ENCODE assay signal across 32 cellular contexts in genomic region chr15:75790631-75791336, GRCh38.
"Had no signal": no experiment of that assay in that cellular context is flagged by ENCODE, and none has a peak within 500 bp of the region (broad histone marks: within the 10 kb centered on the region; RNA-seq: fewer than 3 reads in every experiment).

No MANE protein-coding gene starts in this region.

- H3K4me3 Mint-ChIP-seq: activated B cell treated with CpG ODN at 0.5 μM for 24 hours; activated CD4-positive, alpha-beta T cell treated with anti-CD3 and anti-CD28 coated beads, Interleukin-2, amount 10 ng/mL, durations not matched to agents 24 days and 14 days; activated CD8-positive, alpha-beta T cell treated with anti-CD3 and anti-CD28 coated beads for 36 hours; activated naive CD4-positive, alpha-beta T cell treated with anti-CD3 and anti-CD28 coated beads for 36 hours; activated T-helper 1 cell treated with anti-CD3 and anti-CD28 coated beads, Interleukin-12 subunit alpha, Interleukin-12 subunit beta, Interleukin-2, Interleukin-4 antibody, amounts not matched to agents 30 ng/mL and 10 ng/mL and 1 ng/mL, durations not matched to agents 14 hours and 24 hours and 36 hours; IgD-negative memory B cell had no signal

- H3K4me3 ChIP-seq: adrenal gland, body of pancreas, breast epithelium, MG63 had no signal

- DNase-seq: activated B cell treated with CpG ODN at 0.5 μM for 24 hours; activated CD4-positive, alpha-beta T cell treated with anti-CD3 and anti-CD28 coated beads, Interleukin-2, amount 10 ng/mL, durations not matched to agents 24 days and 14 days; activated CD4-positive, alpha-beta T cell treated with anti-CD3 and anti-CD28 coated beads, Interleukin-2, amount 50 U/mL, for 4 hours; activated CD8-positive, alpha-beta T cell treated with anti-CD3 and anti-CD28 coated beads for 36 hours; activated gamma-delta T cell treated with Interleukin-2 at 50 U/mL for 16 hours; activated naive CD4-positive, alpha-beta T cell treated with anti-CD3 and anti-CD28 coated beads for 36 hours; activated T-cell treated with anti-CD3 and anti-CD28 coated beads, Interleukin-2, amount 50 U/mL, for 1 hour; body of pancreas; Karpas-422; KBM-7; MG63; NCI-H1048; NCI-H1105 treated with DMSO at 0.1 percent for 48 hours; NCI-H1436; NCI-H1694; NCI-H1930; NCI-H2171; NCI-H510A; NCI-H526; NCI-H748 treated with DMSO at 0.1 percent for 48 hours; NK-92 treated with Interleukin-12 subunit alpha and Interleukin-12 subunit beta, amount 100 ng/mL, for 24 hours; Right ventricle myocardium superior; SW 1271; T-helper 1 cell; T-helper 2 cell; T-helper 9 cell had no signal

- H3K9me3 Mint-ChIP-seq: activated B cell treated with CpG ODN at 0.5 μM for 24 hours; activated CD4-positive, alpha-beta T cell treated with anti-CD3 and anti-CD28 coated beads, Interleukin-2, amount 10 ng/mL, durations not matched to agents 24 days and 14 days; activated CD8-positive, alpha-beta T cell treated with anti-CD3 and anti-CD28 coated beads for 36 hours; activated naive CD4-positive, alpha-beta T cell treated with anti-CD3 and anti-CD28 coated beads for 36 hours; activated naive CD4-positive, alpha-beta T cell treated with anti-CD3 and anti-CD28 coated beads, Interleukin-2, amount 50 U/mL, for 72 hours; activated T-helper 1 cell treated with anti-CD3 and anti-CD28 coated beads, Interleukin-12 subunit alpha, Interleukin-12 subunit beta, Interleukin-2, Interleukin-4 antibody, amounts not matched to agents 30 ng/mL and 10 ng/mL and 1 ng/mL, durations not matched to agents 14 hours and 24 hours and 36 hours; IgD-negative memory B cell had no signal

- H3K36me3 Mint-ChIP-seq: activated naive CD4-positive, alpha-beta T cell treated with anti-CD3 and anti-CD28 coated beads, Interleukin-2, amount 50 U/mL, for 72 hours had no signal

- H3K9me3 ChIP-seq: adrenal gland, body of pancreas, breast epithelium, MG63 had no signal

- H3K4me1 ChIP-seq: adrenal gland, body of pancreas, breast epithelium had no signal

- H3K27ac Mint-ChIP-seq: activated B cell treated with CpG ODN at 0.5 μM for 24 hours; activated CD4-positive, alpha-beta T cell treated with anti-CD3 and anti-CD28 coated beads, Interleukin-2, amount 10 ng/mL, durations not matched to agents 24 days and 14 days; activated CD8-positive, alpha-beta T cell treated with anti-CD3 and anti-CD28 coated beads for 36 hours; activated naive CD4-positive, alpha-beta T cell treated with anti-CD3 and anti-CD28 coated beads for 36 hours; activated naive CD4-positive, alpha-beta T cell treated with anti-CD3 and anti-CD28 coated beads, Interleukin-2, amount 50 U/mL, for 72 hours; activated T-helper 1 cell treated with anti-CD3 and anti-CD28 coated beads, Interleukin-12 subunit alpha, Interleukin-12 subunit beta, Interleukin-2, Interleukin-4 antibody, amounts not matched to agents 30 ng/mL and 10 ng/mL and 1 ng/mL, durations not matched to agents 14 hours and 24 hours and 36 hours; IgD-negative memory B cell had no signal

- H3K36me3 ChIP-seq: adrenal gland, breast epithelium, MG63 had no signal

- H3K27me3 ChIP-seq: body of pancreas, breast epithelium had no signal

- H3K4me1 Mint-ChIP-seq: activated CD4-positive, alpha-beta T cell treated with anti-CD3 and anti-CD28 coated beads, Interleukin-2, amount 10 ng/mL, durations not matched to agents 24 days and 14 days; IgD-negative memory B cell had no signal

- H3K27ac ChIP-seq: adrenal gland, body of pancreas, breast epithelium, VCaP had no signal
